1 cellular context compared by ENCODE assay signal in genomic region chr1:93435443-93435842, GRCh38.
TF ChIP-seq lines count a peak whose summit lies in the region.

No MANE protein-coding gene starts in this region.

TF ChIP-seq in H1, 55 proteins besides CTCF, POLR2A, EP300 and RAD21 (continued from another document):
- TF ChIP-seq CTBP2 (IDR thresholded peaks at IDR 0.05; ENCODE audit: borderline replicate concordance, insufficient read depth, insufficient read length, low read length) (no peak), ASH2L (IDR thresholded peaks at IDR 0.05; ENCODE audit: low read length) (no peak), ZNF274 (IDR thresholded peaks at IDR 0.05; ENCODE audit: borderline replicate concordance, extremely low read depth, low read length) (no peak), CBX5 (IDR thresholded peaks at IDR 0.05; ENCODE audit: low read depth, low read length) (no peak)
